ENCODE assay signal across 19 cellular contexts in the genomic region with DNA sequence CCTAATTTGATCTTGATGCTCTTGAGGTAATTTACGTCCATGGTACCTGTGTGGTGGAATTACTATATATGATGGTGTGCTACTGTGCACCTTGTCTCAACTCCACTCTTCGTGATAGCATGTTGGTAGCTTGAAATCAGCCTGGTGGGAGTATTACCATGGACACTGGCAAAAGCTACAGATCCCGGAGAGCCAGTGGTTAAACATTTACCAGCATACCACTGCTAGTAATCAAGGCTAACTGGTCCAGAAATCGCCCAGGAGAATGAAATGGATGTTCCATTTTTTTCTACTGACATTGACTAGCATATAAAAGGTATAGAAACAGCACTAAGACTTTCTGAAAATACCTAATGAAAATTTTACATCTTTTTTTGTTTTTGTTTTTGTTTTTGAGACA. TPM values are rescaled to one million over a fixed set of nuclear protein-coding genes. Genes with fewer than 3 reads are reported as not detected.
DNase-seq lines count a peak whose midpoint lies in the region; ATAC-seq and TF ChIP-seq lines count a peak whose summit lies in the region.
"Had no signal": no experiment of that assay in that cellular context is flagged by ENCODE, and none has a peak within 500 bp of the region (broad histone marks: within the 10 kb centered on the region; RNA-seq: fewer than 3 reads in every experiment).

No MANE protein-coding gene starts in this region.

- H3K4me3 Mint-ChIP-seq in type B pancreatic cell: peak overlapping the region; percentile 19
- H3K4me3 Mint-ChIP-seq in GM23338: no peak overlapping the region
- H3K4me3 Mint-ChIP-seq: CD14-positive monocyte, HFFc6, IgD-negative memory B cell had no signal

- ATAC-seq in left lobe of liver (peak; percentile 72), GM23338 (no peak)
- ATAC-seq: PC-3 had no signal

- H3F3A ChIP-seq in GM23338 (replicated peaks; ENCODE audit: low read depth): no peaks in the 10 kb centered on the region

- no peaks in the 10 kb centered on the region for H3K9me3 Mint-ChIP-seq in type B pancreatic cell
- H3K9me3 Mint-ChIP-seq in GM23338: no peaks in the 10 kb centered on the region; the same call in 2 of the 3 replicates
- H3K9me3 Mint-ChIP-seq: HFFc6, IgD-negative memory B cell had no signal

- H3K36me3 Mint-ChIP-seq in type B pancreatic cell: peaks cover 14% of the 10 kb centered on the region
- peaks cover 17% of the 10 kb centered on the region for H3K36me3 Mint-ChIP-seq in GM23338 (ENCODE audit: low read depth)

- H3K27me3 ChIP-seq in GM23338 (ENCODE audit: insufficient read depth): no peaks in the 10 kb centered on the region
- H3K27me3 ChIP-seq: SJCRH30 had no signal

- H3K27ac Mint-ChIP-seq in type B pancreatic cell (no peak overlapping the region), GM23338 (no peak overlapping the region)
- H3K27ac Mint-ChIP-seq: CD14-positive monocyte, HFFc6 had no signal

- no peaks in the 10 kb centered on the region; the same call in 1 of the 2 replicates for H3K36me3 ChIP-seq in GM23338 (ENCODE audit: insufficient read depth)

- no peak for TF ChIP-seq CTCF in epithelial cell of proximal tubule (conservative IDR thresholded peaks at IDR 0.05; ENCODE audit: low read depth, low read length)
- no peak for TF ChIP-seq CTCF in type B pancreatic cell (conservative IDR thresholded peaks at IDR 0.05)
- TF ChIP-seq CTCF in GM23338 (conservative IDR thresholded peaks at IDR 0.05; ENCODE audit: low read depth in 2 of 2): no peak

- no peak overlapping the region for H2AFZ ChIP-seq in GM23338

- no peaks in the 10 kb centered on the region for H3K27me3 Mint-ChIP-seq in type B pancreatic cell
- H3K27me3 Mint-ChIP-seq in GM23338 (ENCODE audit: insufficient read depth, low read depth, poor library complexity): peaks cover 6% of the 10 kb centered on the region
- H3K27me3 Mint-ChIP-seq: IgD-negative memory B cell had no signal

- H3K4me1 Mint-ChIP-seq in type B pancreatic cell (ENCODE audit: unreplicated experiment) (peaks cover 12% of the 10 kb centered on the region), GM23338 (peaks cover 3% of the 10 kb centered on the region)

- no peaks in the 10 kb centered on the region for H3K79me2 ChIP-seq in GM23338 (replicated peaks; ENCODE audit: insufficient read depth)

- no peaks in the 10 kb centered on the region for H3K9me2 ChIP-seq in GM23338 (ENCODE audit: insufficient read depth)

- no peak overlapping the region for H3K4me3 ChIP-seq in epithelial cell of proximal tubule (ENCODE audit: low read depth, low read length)
- no peak overlapping the region for H3K4me3 ChIP-seq in GM23338
- H3K4me3 ChIP-seq: SJCRH30 had no signal

- no peak overlapping the region for H3K4me2 ChIP-seq in GM23338

- H3K27ac ChIP-seq in GM23338 (ENCODE audit: low read depth): no peak overlapping the region
- H3K27ac ChIP-seq: SJCRH30 had no signal

- DNase-seq in DMS53 (lab: John Stamatoyannopoulos, UW): peak; percentile 33
- DNase-seq in DMS53 treated with DMSO at 0.1 percent for 48 hours (lab: John Stamatoyannopoulos, UW; ENCODE audit: unreplicated experiment): no peak
- peak; percentile 83 for DNase-seq in epithelial cell of proximal tubule (ENCODE audit: low read depth)
- peak; percentile 28 for DNase-seq in left lobe of liver (ENCODE audit: low spot score)
- DNase-seq in type B pancreatic cell (ENCODE audit: extremely low spot score, unreplicated experiment): no peak
- no peak for DNase-seq in T-helper 2 cell
- no peak for DNase-seq in GM23338 (ENCODE audit: low spot score)
- DNase-seq in cortex of kidney (lab: John Stamatoyannopoulos, UW): no peak
- DNase-seq: H7, HFFc6, Karpas-422, NCI-H1417 treated with DMSO at 0.1 percent for 48 hours, NCI-H187 treated with DMSO at 0.1 percent for 48 hours, NCI-H345, NCI-H524 treated with DMSO at 0.1 percent for 48 hours, PC-3, SJCRH30 had no signal

- no peaks in the 10 kb centered on the region for H3K4me1 ChIP-seq in GM23338 (ENCODE audit: insufficient read depth)
- H3K4me1 ChIP-seq: SJCRH30 had no signal

- H4K20me1 ChIP-seq in GM23338 (replicated peaks; ENCODE audit: insufficient read depth): 0 out of 2 replicates have a peak, but pooled peaks cover 3% of the 10 kb centered on the region

TF ChIP-seq in GM23338, 12 proteins besides CTCF, POLR2A, EP300 and RAD21:
- TF ChIP-seq, protein P1, sequence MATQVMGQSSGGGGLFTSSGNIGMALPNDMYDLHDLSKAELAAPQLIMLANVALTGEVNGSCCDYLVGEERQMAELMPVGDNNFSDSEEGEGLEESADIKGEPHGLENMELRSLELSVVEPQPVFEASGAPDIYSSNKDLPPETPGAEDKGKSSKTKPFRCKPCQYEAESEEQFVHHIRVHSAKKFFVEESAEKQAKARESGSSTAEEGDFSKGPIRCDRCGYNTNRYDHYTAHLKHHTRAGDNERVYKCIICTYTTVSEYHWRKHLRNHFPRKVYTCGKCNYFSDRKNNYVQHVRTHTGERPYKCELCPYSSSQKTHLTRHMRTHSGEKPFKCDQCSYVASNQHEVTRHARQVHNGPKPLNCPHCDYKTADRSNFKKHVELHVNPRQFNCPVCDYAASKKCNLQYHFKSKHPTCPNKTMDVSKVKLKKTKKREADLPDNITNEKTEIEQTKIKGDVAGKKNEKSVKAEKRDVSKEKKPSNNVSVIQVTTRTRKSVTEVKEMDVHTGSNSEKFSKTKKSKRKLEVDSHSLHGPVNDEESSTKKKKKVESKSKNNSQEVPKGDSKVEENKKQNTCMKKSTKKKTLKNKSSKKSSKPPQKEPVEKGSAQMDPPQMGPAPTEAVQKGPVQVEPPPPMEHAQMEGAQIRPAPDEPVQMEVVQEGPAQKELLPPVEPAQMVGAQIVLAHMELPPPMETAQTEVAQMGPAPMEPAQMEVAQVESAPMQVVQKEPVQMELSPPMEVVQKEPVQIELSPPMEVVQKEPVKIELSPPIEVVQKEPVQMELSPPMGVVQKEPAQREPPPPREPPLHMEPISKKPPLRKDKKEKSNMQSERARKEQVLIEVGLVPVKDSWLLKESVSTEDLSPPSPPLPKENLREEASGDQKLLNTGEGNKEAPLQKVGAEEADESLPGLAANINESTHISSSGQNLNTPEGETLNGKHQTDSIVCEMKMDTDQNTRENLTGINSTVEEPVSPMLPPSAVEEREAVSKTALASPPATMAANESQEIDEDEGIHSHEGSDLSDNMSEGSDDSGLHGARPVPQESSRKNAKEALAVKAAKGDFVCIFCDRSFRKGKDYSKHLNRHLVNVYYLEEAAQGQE (IDR thresholded peaks at IDR 0.05; ENCODE audit: unreplicated experiment): no peak
- TF ChIP-seq, protein P2, sequence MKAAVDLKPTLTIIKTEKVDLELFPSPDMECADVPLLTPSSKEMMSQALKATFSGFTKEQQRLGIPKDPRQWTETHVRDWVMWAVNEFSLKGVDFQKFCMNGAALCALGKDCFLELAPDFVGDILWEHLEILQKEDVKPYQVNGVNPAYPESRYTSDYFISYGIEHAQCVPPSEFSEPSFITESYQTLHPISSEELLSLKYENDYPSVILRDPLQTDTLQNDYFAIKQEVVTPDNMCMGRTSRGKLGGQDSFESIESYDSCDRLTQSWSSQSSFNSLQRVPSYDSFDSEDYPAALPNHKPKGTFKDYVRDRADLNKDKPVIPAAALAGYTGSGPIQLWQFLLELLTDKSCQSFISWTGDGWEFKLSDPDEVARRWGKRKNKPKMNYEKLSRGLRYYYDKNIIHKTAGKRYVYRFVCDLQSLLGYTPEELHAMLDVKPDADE (IDR thresholded peaks at IDR 0.05): no peak
- no peak for TF ChIP-seq EZH2 (IDR thresholded peaks at IDR 0.05; ENCODE audit: low read depth, unreplicated experiment)
- no peak for TF ChIP-seq ZNF331 (CRISPR knock-in tag; IDR thresholded peaks at IDR 0.05; ENCODE audit: low read depth)
- TF ChIP-seq POLR2AphosphoS5 (IDR thresholded peaks at IDR 0.05; ENCODE audit: low read depth): no peak
- TF ChIP-seq STAT1 (IDR thresholded peaks at IDR 0.05; ENCODE audit: unreplicated experiment): no peak
- no peak for TF ChIP-seq CREB1 (CRISPR knock-in tag; IDR thresholded peaks at IDR 0.05; ENCODE audit: low read depth)

RNA-seq across cellular contexts. Expression of a gene that starts 30.6 kb away (rescaled TPM):
- total RNA-seq in epithelial cell of proximal tubule (12.0 and 12.8 TPM in 2 replicates), left lobe of liver (29.9 TPM), type B pancreatic cell (ENCODE audit: low replicate concordance) (20.9 and 27.6 TPM in 2 replicates)
- total RNA-seq in GM23338 (2014; rRNA removed; shearing (Covaris generic)): 19.1 and 19.7 TPM in 2 replicates
- 5.1 and 5.2 TPM in 2 replicates for polyA plus RNA-seq in GM23338 (2016; fragmentation: Nextera tagmentation; extraction: Ambion mirVana)

Comparison
In these comparisons a context has a peak if more than half of its experiments do, and no peak if none do; other contexts are left out.
1. DNase-seq: peak in DMS53 (single experiment), epithelial cell of proximal tubule (single experiment) and left lobe of liver (single experiment); none in DMS53 treated with DMSO at 0.1 percent for 48 hours (single experiment), type B pancreatic cell (single experiment), T-helper 2 cell (0 of 5), GM23338 (single experiment) and cortex of kidney (single experiment).